In the genomic region with DNA sequence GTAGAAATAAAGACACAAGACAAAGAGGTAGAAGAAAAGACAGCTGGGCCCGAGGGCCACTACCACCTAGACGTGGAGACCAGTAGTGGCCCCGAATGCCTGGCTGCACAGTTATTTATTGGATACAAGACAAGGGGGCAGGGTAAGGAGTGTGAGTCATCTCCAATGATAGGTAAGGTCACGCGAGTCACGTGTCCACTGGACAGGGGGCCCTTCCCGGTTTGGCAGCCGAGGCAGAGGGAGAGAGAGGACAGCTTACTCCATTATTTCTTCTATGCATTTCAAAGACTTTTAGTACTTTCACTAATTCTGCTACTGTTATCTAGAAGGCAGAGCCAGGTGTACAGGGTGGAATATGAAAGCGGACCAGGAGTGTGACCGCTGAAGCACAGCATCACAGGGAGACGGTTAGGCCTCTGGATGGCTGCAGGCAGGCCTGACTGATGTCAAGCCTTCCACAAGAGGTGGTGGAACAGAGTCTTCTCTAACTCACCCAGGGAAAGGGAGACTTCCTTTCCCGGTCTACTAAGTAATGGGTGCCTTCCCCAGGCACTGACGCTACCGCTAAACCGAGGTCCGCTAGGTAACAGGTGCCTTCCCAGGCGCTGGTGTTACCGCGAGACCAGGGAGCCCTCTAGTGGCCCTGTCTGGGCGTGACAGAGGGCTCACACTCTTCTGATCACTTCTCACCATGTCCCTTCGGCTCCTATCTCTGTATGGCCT, we compare ENCODE assay signal across 8 cellular contexts. TPM values are rescaled to one million over a fixed set of nuclear protein-coding genes. Genes with fewer than 3 reads are reported as not detected.
A peak's percentile ranks its signal among the peaks of the same experiment; 100 is the strongest.
DNase-seq lines count a peak whose midpoint lies in the region; ATAC-seq and TF ChIP-seq lines count a peak whose summit lies in the region.

No MANE protein-coding gene starts in this region.

- no peak overlapping the region for H3K4me3 ChIP-seq in prostate gland

- WGBS in prostate gland = 57% methylated on average over 21 of the region's 21 CpGs

- peaks cover 4% of the 10 kb centered on the region for H3K27me3 Mint-ChIP-seq in glutamatergic neuron (ENCODE audit: unreplicated experiment)

- H3K4me1 Mint-ChIP-seq in glutamatergic neuron (ENCODE audit: low read depth, unreplicated experiment) = no peaks in the 10 kb centered on the region

- TF ChIP-seq CTCF in glutamatergic neuron (IDR thresholded peaks at IDR 0.05; ENCODE audit: partially characterized antibody, unreplicated experiment) (peak; percentile 61), prostate gland (IDR thresholded peaks at IDR 0.05) (peak in 3 of 4 experiments; percentile 37 to 66 (median 53))

- no peaks in the 10 kb centered on the region for H3K4me1 ChIP-seq in prostate gland (replicated peaks)

- intact Hi-C loops in prostate gland (cut with DNase I) = loop anchor here (5.0 kb wide), 1 partner anchor 83 kb away; no protein-coding TSS in a partner anchor

- no peak overlapping the region for H3K27ac Mint-ChIP-seq in glutamatergic neuron (ENCODE audit: unreplicated experiment)

- no peaks in the 10 kb centered on the region for H3K36me3 ChIP-seq in prostate gland

- no peak overlapping the region for H3K4me3 Mint-ChIP-seq in glutamatergic neuron (ENCODE audit: unreplicated experiment)

- no peaks in the 10 kb centered on the region for H3K27me3 ChIP-seq in prostate gland (replicated peaks; ENCODE audit: insufficient read depth)

- no peak for TF ChIP-seq POLR2A in prostate gland (IDR thresholded peaks at IDR 0.05)

- ATAC-seq in GM18873 (IDR thresholded peaks at IDR 0.05; ENCODE audit: low FRiP score, unreplicated experiment) = peak; percentile 74

- peak; percentile 23 to 34 for DNase-seq in AML-193 (lab: John Stamatoyannopoulos, UW)
- peak; percentile 11 for DNase-seq in HS-27A (ENCODE audit: low read depth)
- peak; percentile 76 for DNase-seq in RPMI8226
- peak; percentile 89 for DNase-seq in activated effector memory CD4-positive, alpha-beta T cell treated with anti-CD3 and anti-CD28 coated beads, Interleukin-2, amount 50 U/mL, for 16 hours
- DNase-seq in glutamatergic neuron = peak; percentile 74
- peak; percentile 36 for DNase-seq in prostate gland (ENCODE audit: low spot score)
- no peak for DNase-seq in GOT3 (lab: John Stamatoyannopoulos, UW)

- no peak overlapping the region for H3K27ac ChIP-seq in prostate gland

- H3K36me3 Mint-ChIP-seq in glutamatergic neuron (ENCODE audit: unreplicated experiment) = no peaks in the 10 kb centered on the region

- no peaks in the 10 kb centered on the region for H3K9me3 ChIP-seq in prostate gland

- H3K9me3 Mint-ChIP-seq in glutamatergic neuron (ENCODE audit: unreplicated experiment) = peaks cover 4% of the 10 kb centered on the region

RNA-seq across cellular contexts. Expression of gene ZBTB49, which starts 44.9 kb away (rescaled TPM):
- total RNA-seq in glutamatergic neuron (ENCODE audit: unreplicated experiment) (4.8 TPM), prostate gland (10 to 100 TPM in 1 of 2 donors, 1 to 10 TPM in 1; 5.1 to 10.3 TPM)

RNA-seq across cellular contexts. Expression of gene LYAR, which starts 45.0 kb away (rescaled TPM):
- total RNA-seq in glutamatergic neuron (ENCODE audit: unreplicated experiment) (7.4 TPM), prostate gland (10 to 100 TPM in 1 of 2 donors, 1 to 10 TPM in 1; 9.0 to 19.1 TPM)

RNA-seq across cellular contexts. Expression of gene NSG1, which starts 51.9 kb away (rescaled TPM):
- 208 TPM for total RNA-seq in glutamatergic neuron (ENCODE audit: unreplicated experiment)
- total RNA-seq in prostate gland = 10 to 100 TPM; 17.1 to 88.8 TPM
